Comparison of ENCODE assay signal across 12 cellular contexts in the genomic region with DNA sequence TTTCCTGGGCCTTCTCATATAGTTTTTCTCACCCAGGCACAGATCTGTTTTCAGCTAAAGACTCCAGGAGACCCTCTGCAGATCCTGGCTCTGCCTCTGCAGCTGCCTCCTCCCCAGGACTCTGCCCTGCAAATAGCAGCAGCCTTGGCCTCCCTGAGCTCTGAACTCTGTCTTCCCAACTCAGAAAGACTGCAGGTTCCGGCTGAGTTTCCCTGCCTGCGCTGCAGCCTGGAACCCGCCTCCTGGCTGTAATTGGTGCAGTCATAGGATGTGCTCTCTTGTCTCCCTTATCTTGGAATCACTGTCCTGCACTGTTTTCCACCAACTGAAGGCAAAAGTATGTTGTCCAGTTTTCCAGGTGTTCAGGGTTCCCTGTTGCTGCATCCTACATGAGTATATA.
"Had no signal": no experiment of that assay in that cellular context is flagged by ENCODE, and none has a peak within 500 bp of the region (broad histone marks: within the 10 kb centered on the region; RNA-seq: fewer than 3 reads in every experiment).

No MANE protein-coding gene starts in this region.

- H3K36me3 Mint-ChIP-seq: natural killer cell treated with Interleukin-12 subunit alpha and Interleukin-12 subunit beta and Interleukin-15 and Interleukin-18, amount 100 ng/mL, for 72 hours had no signal

- H3K4me3 ChIP-seq: gastroesophageal sphincter, ovary had no signal

- H3K27ac Mint-ChIP-seq: activated CD4-positive, alpha-beta T cell treated with anti-CD3 and anti-CD28 coated beads, Interleukin-2, amount 10 ng/mL, durations not matched to agents 24 days and 14 days; activated naive CD4-positive, alpha-beta T cell treated with anti-CD3 and anti-CD28 coated beads, Interleukin-2, amount 10 ng/mL, durations not matched to agents 7 days and 5 days; activated T-helper 2 cell treated with anti-CD3 and anti-CD28 coated beads, Interferon-gamma antibody, Interleukin-2, Interleukin-4, amounts not matched to agents 10 μg/mL and 5 μg/mL and 100 μg/mL, durations not matched to agents 14 hours and 24 hours and 36 hours; T-cell had no signal

- DNase-seq: activated CD4-positive, alpha-beta T cell treated with anti-CD3 and anti-CD28 coated beads, Interleukin-2, amount 10 ng/mL, durations not matched to agents 24 days and 14 days; activated naive CD4-positive, alpha-beta T cell treated with anti-CD3 and anti-CD28 coated beads, Interleukin-2, amount 10 ng/mL, durations not matched to agents 7 days and 5 days; caudate nucleus; effector memory CD4-positive, alpha-beta T cell; ovary; stimulated activated CD4-positive, alpha-beta T cell treated with anti-CD3 and anti-CD28 coated beads, Interleukin-15, amount 100 ng/mL, for 24 hours; stimulated activated CD4-positive, alpha-beta T cell treated with anti-CD3 and anti-CD28 coated beads, Interleukin-4, amount 100 ng/mL, for 24 hours; T-cell; WERI-Rb-1 had no signal

- H3K4me3 Mint-ChIP-seq: activated CD4-positive, alpha-beta T cell treated with anti-CD3 and anti-CD28 coated beads, Interleukin-2, amount 10 ng/mL, durations not matched to agents 24 days and 14 days; activated naive CD4-positive, alpha-beta T cell treated with anti-CD3 and anti-CD28 coated beads, Interleukin-2, amount 10 ng/mL, durations not matched to agents 7 days and 5 days; natural killer cell treated with Interleukin-12 subunit alpha and Interleukin-12 subunit beta and Interleukin-15 and Interleukin-18, amount 100 ng/mL, for 72 hours; T-cell had no signal

- ATAC-seq: gastroesophageal sphincter; natural killer cell treated with Interleukin-12 subunit alpha and Interleukin-12 subunit beta and Interleukin-15 and Interleukin-18, amount 100 ng/mL, for 72 hours; T-cell had no signal

- H3K9me3 Mint-ChIP-seq: activated CD4-positive, alpha-beta T cell treated with anti-CD3 and anti-CD28 coated beads, Interleukin-2, amount 10 ng/mL, durations not matched to agents 24 days and 14 days; activated naive CD4-positive, alpha-beta T cell treated with anti-CD3 and anti-CD28 coated beads, Interleukin-2, amount 10 ng/mL, durations not matched to agents 7 days and 5 days; activated T-helper 2 cell treated with anti-CD3 and anti-CD28 coated beads, Interferon-gamma antibody, Interleukin-2, Interleukin-4, amounts not matched to agents 10 μg/mL and 5 μg/mL and 100 μg/mL, durations not matched to agents 14 hours and 24 hours and 36 hours; natural killer cell treated with Interleukin-12 subunit alpha and Interleukin-12 subunit beta and Interleukin-15 and Interleukin-18, amount 100 ng/mL, for 72 hours; T-cell had no signal

- H3K27me3 Mint-ChIP-seq: activated CD4-positive, alpha-beta T cell treated with anti-CD3 and anti-CD28 coated beads, Interleukin-2, amount 10 ng/mL, durations not matched to agents 24 days and 14 days; activated naive CD4-positive, alpha-beta T cell treated with anti-CD3 and anti-CD28 coated beads, Interleukin-2, amount 10 ng/mL, durations not matched to agents 7 days and 5 days; natural killer cell treated with Interleukin-12 subunit alpha and Interleukin-12 subunit beta and Interleukin-15 and Interleukin-18, amount 100 ng/mL, for 72 hours; T-cell had no signal
